In genomic region chr3:71399478-71399877, GRCh38 we compare ENCODE assay signal across 22 cellular contexts.
"Had no signal": no experiment of that assay in that cellular context is flagged by ENCODE, and none has a peak within 500 bp of the region (broad histone marks: within the 10 kb centered on the region; RNA-seq: fewer than 3 reads in every experiment).

No MANE protein-coding gene starts in this region.

- ATAC-seq: gastroesophageal sphincter; heart right ventricle; left colon; mucosa of descending colon; natural killer cell treated with Interleukin-12 subunit alpha and Interleukin-12 subunit beta and Interleukin-15 and Interleukin-18, amount 100 ng/mL, for 72 hours; SK-N-SH treated with all-trans-retinoic acid at 6 μM for 48 hours had no signal

- H3K36me3 Mint-ChIP-seq: brain; natural killer cell treated with Interleukin-12 subunit alpha and Interleukin-12 subunit beta and Interleukin-15 and Interleukin-18, amount 100 ng/mL, for 72 hours had no signal

- H3K4me3 ChIP-seq: colonic mucosa, gastroesophageal sphincter, heart right ventricle, mucosa of descending colon had no signal

- H3K4me3 Mint-ChIP-seq: brain; natural killer cell treated with Interleukin-12 subunit alpha and Interleukin-12 subunit beta and Interleukin-15 and Interleukin-18, amount 100 ng/mL, for 72 hours; T-helper 1 cell treated with Interleukin-12 subunit alpha and Interleukin-12 subunit beta and Interleukin-4 antibody, amounts not matched to agents 30 μg/mL and 1 μg/mL, for 36 hours; type B pancreatic cell had no signal

- H3K27ac Mint-ChIP-seq: brain; T-helper 1 cell treated with Interleukin-12 subunit alpha and Interleukin-12 subunit beta and Interleukin-4 antibody, amounts not matched to agents 30 μg/mL and 1 μg/mL, for 36 hours; type B pancreatic cell had no signal

- H3K27ac ChIP-seq: colonic mucosa, gastroesophageal sphincter, heart right ventricle, WERI-Rb-1 had no signal

- H3K9me3 Mint-ChIP-seq: brain; natural killer cell treated with Interleukin-12 subunit alpha and Interleukin-12 subunit beta and Interleukin-15 and Interleukin-18, amount 100 ng/mL, for 72 hours; T-helper 1 cell treated with Interleukin-12 subunit alpha and Interleukin-12 subunit beta and Interleukin-4 antibody, amounts not matched to agents 30 μg/mL and 1 μg/mL, for 36 hours had no signal

- DNase-seq: activated CD4-positive, alpha-beta T cell treated with anti-CD3 and anti-CD28 coated beads for 48 hours; activated CD8-positive, alpha-beta memory T cell treated with anti-CD3 and anti-CD28 coated beads for 24 hours; activated naive CD4-positive, alpha-beta T cell; central memory CD4-positive, alpha-beta T cell; colonic mucosa; heart right ventricle; left colon; mucosa of descending colon; nucleus accumbens; posterior cingulate gyrus; small intestine; stimulated activated CD4-positive, alpha-beta T cell treated with anti-CD3 and anti-CD28 coated beads, Interleukin-4, amount 100 ng/mL, for 24 hours; stimulated activated naive CD4-positive, alpha-beta T cell treated with Interleukin-2 at 50 U/mL for 16 hours; WERI-Rb-1 had no signal

- H3K27me3 Mint-ChIP-seq: brain; natural killer cell treated with Interleukin-12 subunit alpha and Interleukin-12 subunit beta and Interleukin-15 and Interleukin-18, amount 100 ng/mL, for 72 hours; type B pancreatic cell had no signal

- FAIRE-seq: endometrium, islet of Langerhans, small intestine had no signal

- H3K27me3 ChIP-seq: colonic mucosa, gastroesophageal sphincter, heart right ventricle had no signal

- H3K9me3 ChIP-seq: colonic mucosa, gastroesophageal sphincter, heart right ventricle, mucosa of descending colon had no signal

- H3K36me3 ChIP-seq: colonic mucosa, gastroesophageal sphincter, heart right ventricle, WERI-Rb-1 had no signal
